In genomic region chr20:37317316-37317715, GRCh38 we compare ENCODE assay signal across 20 cellular contexts. TPM values are rescaled to one million over a fixed set of nuclear protein-coding genes. Genes with fewer than 3 reads are reported as not detected.
DNase-seq lines count a peak whose midpoint lies in the region; ATAC-seq, FAIRE-seq and TF ChIP-seq lines count a peak whose summit lies in the region.
"Had no signal": no experiment of that assay in that cellular context is flagged by ENCODE, and none has a peak within 500 bp of the region (broad histone marks: within the 10 kb centered on the region; RNA-seq: fewer than 3 reads in every experiment).

No MANE protein-coding gene starts in this region.

- POLR2A ChIA-PET in OCI-LY7 (lab: Charles Lee) = interaction anchor here (1.3 kb wide), 1 partner anchor 28 kb away, joined by 3 read pairs; the partner anchor contains the start of gene MANBAL
- POLR2A ChIA-PET in H1 (lab: Charles Lee; ENCODE audit: partially characterized antibody) = interaction anchor here (0.9 to 1.2 kb wide), 3 partner anchors 12 to 61 kb away, joined by 3 read pairs; no protein-coding TSS in a partner anchor

- no peaks in the 10 kb centered on the region for H3K9me3 Mint-ChIP-seq in T-helper 2 cell treated with Interferon-gamma antibody and Interleukin-4, amounts not matched to agents 5 μg/mL and 100 μg/mL, for 36 hours
- no peaks in the 10 kb centered on the region for H3K9me3 Mint-ChIP-seq in stimulated activated effector memory CD8-positive, alpha-beta T cell treated with anti-CD3 and anti-CD28 coated beads, Interleukin-12 subunit alpha, Interleukin-12 subunit beta, amount 100 ng/mL, for 72 hours

- no peak overlapping the region for H2BK120ac ChIP-seq in H1 (replicated peaks; ENCODE audit: low read depth, low read length)

- DNase-seq in T-helper 2 cell treated with Interferon-gamma antibody and Interleukin-4, amounts not matched to agents 5 μg/mL and 100 μg/mL, for 36 hours (ENCODE audit: low spot score) = no peak
- no peak for DNase-seq in T-helper 2 cell
- no peak for DNase-seq in OCI-LY7 (ENCODE audit: low spot score)
- DNase-seq in H1 (ENCODE audit: low read depth in 1 of 2, low spot score in 2 of 2) = no peak
- no peak for DNase-seq in stimulated activated effector memory CD8-positive, alpha-beta T cell treated with anti-CD3 and anti-CD28 coated beads, Interleukin-12 subunit alpha, Interleukin-12 subunit beta, amount 100 ng/mL, for 72 hours (ENCODE audit: low spot score in 2 of 2)
- DNase-seq in WERI-Rb-1 = no peak
- no peak for DNase-seq in Right ventricle myocardium superior
- DNase-seq: DMS79 treated with DMSO at 0.1 percent for 48 hours, foreskin fibroblast, KG1, NCI-H1105 treated with DMSO at 0.1 percent for 48 hours, NCI-H82 had no signal

- H3K79me2 ChIP-seq in OCI-LY7 (ENCODE audit: insufficient read depth, low read depth, low read length) (no peaks in the 10 kb centered on the region), H1 (ENCODE audit: control insufficient read depth in 1 of 2, insufficient read depth in 2 of 2, low read length in 2 of 2) (no peaks in the 10 kb centered on the region)

- H3K9me3 ChIP-seq in OCI-LY7 (ENCODE audit: low read length) = peaks cover 4% of the 10 kb centered on the region
- no peaks in the 10 kb centered on the region for H3K9me3 ChIP-seq in H1 (ENCODE audit: insufficient read depth in 2 of 2, low read depth in 1 of 2, low read length in 1 of 2)
- no peaks in the 10 kb centered on the region for H3K9me3 ChIP-seq in WERI-Rb-1 (ENCODE audit: severe bottlenecking)

- intact Hi-C loops in OCI-LY7 (cut with micrococcal nuclease; ENCODE audit: unreplicated experiment) = loop anchor here (5.0 kb wide), 1 partner anchor 65 kb away; no protein-coding TSS in a partner anchor
- intact Hi-C loops in Right ventricle myocardium superior (cut with DNase I) = no loop called here

- no peaks in the 10 kb centered on the region for H3K23me2 ChIP-seq in H1 (ENCODE audit: low read depth, low read length)

- 0 out of 2 replicates have a peak overlapping the region, but pooled peaks have one; percentile 17 for H2BK12ac ChIP-seq in H1 (ENCODE audit: low read depth, low read length)

- TF ChIP-seq CTCF in OCI-LY7 (conservative IDR thresholded peaks at IDR 0.05; ENCODE audit: low read length) = no peak
- no peak for TF ChIP-seq CTCF in H1 (IDR thresholded peaks at IDR 0.05; ENCODE audit: control extremely low read depth in 1 of 3, insufficient read depth in 1 of 3, low read depth in 1 of 3, low read length in 3 of 3)
- no peak for TF ChIP-seq CTCF in WERI-Rb-1 (IDR thresholded peaks at IDR 0.05; ENCODE audit: low read depth, low read length)

- TF ChIP-seq EP300 in H1 (IDR thresholded peaks at IDR 0.05; ENCODE audit: borderline replicate concordance in 1 of 2, low read depth in 2 of 2, low read length in 2 of 2) = no peak

- H3K4me2 ChIP-seq in OCI-LY7 (ENCODE audit: low read length) = no peak overlapping the region
- H3K4me2 ChIP-seq in H1 (ENCODE audit: insufficient read depth in 1 of 2, low read depth in 2 of 2, low read length in 2 of 2) = no peak overlapping the region

- H2BK20ac ChIP-seq in H1 (ENCODE audit: low read length) = no peak overlapping the region

- no peaks in the 10 kb centered on the region for H3K9me2 ChIP-seq in OCI-LY7 (ENCODE audit: insufficient read depth, low read length)

- H3K79me1 ChIP-seq in H1 (ENCODE audit: low read depth, low read length) = peaks cover 3% of the 10 kb centered on the region; the same call in 1 of the 2 replicates

- no peaks in the 10 kb centered on the region for H4K20me1 ChIP-seq in OCI-LY7 (ENCODE audit: insufficient read depth, low read length)
- H4K20me1 ChIP-seq in H1 (replicated peaks in 1 of 2; ENCODE audit: control insufficient read depth in 1 of 2, insufficient read depth in 2 of 2, low read length in 2 of 2) = no peaks in the 10 kb centered on the region

- H3K27ac ChIP-seq in OCI-LY7 (ENCODE audit: low read depth, low read length, poor library complexity, severe bottlenecking) = peak overlapping the region; percentile 81
- H3K27ac ChIP-seq in H1 (ENCODE audit: low read depth, low read length) = no peak overlapping the region
- no peak overlapping the region for H3K27ac ChIP-seq in WERI-Rb-1
- H3K27ac ChIP-seq: 22Rv1, C4-2B had no signal

- WGBS in H1 (ENCODE audit: extremely low coverage in 1 of 2, insufficient coverage in 1 of 2, insufficient read length in 1 of 2, insufficient replicate concordance in 2 of 2, low coverage in 1 of 2, low lambda C conversion rate in 2 of 2, missing lambda C conversion rate in 1 of 2), 2 experiments = 83% methylated on average over 6 of the region's 6 CpGs; no CpG with 5 or more reads in 1 of the 2 experiments

- no peak overlapping the region for H3K18ac ChIP-seq in H1 (ENCODE audit: extremely low read depth, low read length)

- no peaks in the 10 kb centered on the region for H3K27me3 Mint-ChIP-seq in T-helper 2 cell treated with Interferon-gamma antibody and Interleukin-4, amounts not matched to agents 5 μg/mL and 100 μg/mL, for 36 hours (ENCODE audit: low read depth)

- H4K5ac ChIP-seq in H1 (ENCODE audit: insufficient read length, low read depth, low read length) = no peak overlapping the region

- peaks cover 21% of the 10 kb centered on the region for H3K4me1 Mint-ChIP-seq in T-helper 2 cell treated with Interferon-gamma antibody and Interleukin-4, amounts not matched to agents 5 μg/mL and 100 μg/mL, for 36 hours (ENCODE audit: low read depth)
- peaks cover 39% of the 10 kb centered on the region for H3K4me1 Mint-ChIP-seq in stimulated activated effector memory CD8-positive, alpha-beta T cell treated with anti-CD3 and anti-CD28 coated beads, Interleukin-12 subunit alpha, Interleukin-12 subunit beta, amount 100 ng/mL, for 72 hours

- no peak overlapping the region for H3K4ac ChIP-seq in H1 (replicated peaks; ENCODE audit: insufficient read length, low read depth, low read length)

- CTCF ChIA-PET in OCI-LY7 (lab: Charles Lee; ENCODE audit: unreplicated experiment) = no interaction called here
- CTCF ChIA-PET in H1 (lab: Charles Lee; ENCODE audit: partially characterized antibody) = interaction anchor here (1.1 to 2.5 kb wide), 3 partner anchors 13 to 72 kb away, joined by 3 to 11 read pairs (median 3); no protein-coding TSS in a partner anchor

- H3K4me1 ChIP-seq in OCI-LY7 (ENCODE audit: insufficient read depth, low read length, poor library complexity, severe bottlenecking) = peaks cover 39% of the 10 kb centered on the region
- H3K4me1 ChIP-seq in H1 (replicated peaks in 1 of 4; ENCODE audit: control insufficient read depth in 3 of 4, insufficient read depth in 4 of 4, low read length in 3 of 4) = peaks cover 2 to 9% (median 7%) of the 10 kb centered on the region in 4 experiments; a peak in 5 of 7 replicates

- H4K8ac ChIP-seq in H1 (ENCODE audit: extremely low read depth, insufficient read depth, low read length) = no peak overlapping the region

- no peak overlapping the region for H2BK5ac ChIP-seq in H1 (ENCODE audit: low read depth, low read length)

- H3K4me3 Mint-ChIP-seq in T-helper 2 cell treated with Interferon-gamma antibody and Interleukin-4, amounts not matched to agents 5 μg/mL and 100 μg/mL, for 36 hours = no peak overlapping the region
- no peak overlapping the region for H3K4me3 Mint-ChIP-seq in stimulated activated effector memory CD8-positive, alpha-beta T cell treated with anti-CD3 and anti-CD28 coated beads, Interleukin-12 subunit alpha, Interleukin-12 subunit beta, amount 100 ng/mL, for 72 hours

- no peak for TF ChIP-seq POLR2A in H1 (IDR thresholded peaks at IDR 0.05; ENCODE audit: control extremely low read depth in 1 of 2, low read depth in 2 of 2, low read length in 2 of 2)

- H3K27me3 ChIP-seq in H1 (replicated peaks in 1 of 4; ENCODE audit: control insufficient read depth in 3 of 4, extremely low read depth in 1 of 4, insufficient read depth in 3 of 4, low read length in 3 of 4) = no peaks in the 10 kb centered on the region
- H3K27me3 ChIP-seq in WERI-Rb-1 (ENCODE audit: insufficient read depth, low read depth, severe bottlenecking) = no peaks in the 10 kb centered on the region
- H3K27me3 ChIP-seq: cardiac muscle cell, tibial nerve had no signal

- H4K91ac ChIP-seq in H1 (replicated peaks; ENCODE audit: insufficient read length, low read length) = no peak overlapping the region

- no TSS peak for BruUV-seq in OCI-LY7 (replicated peaks; lab: Mats Ljungman, UMichigan)

- H3K36me3 Mint-ChIP-seq in T-helper 2 cell treated with Interferon-gamma antibody and Interleukin-4, amounts not matched to agents 5 μg/mL and 100 μg/mL, for 36 hours (ENCODE audit: low read depth) = peaks cover 20% of the 10 kb centered on the region
- peaks cover 16% of the 10 kb centered on the region for H3K36me3 Mint-ChIP-seq in stimulated activated effector memory CD8-positive, alpha-beta T cell treated with anti-CD3 and anti-CD28 coated beads, Interleukin-12 subunit alpha, Interleukin-12 subunit beta, amount 100 ng/mL, for 72 hours

- no peak overlapping the region for H3K56ac ChIP-seq in H1 (replicated peaks; ENCODE audit: insufficient read length, low read depth, low read length)

- no peak overlapping the region for H3K14ac ChIP-seq in H1 (ENCODE audit: insufficient read length)

- H2AK5ac ChIP-seq in H1 (ENCODE audit: low read depth, low read length) = no peak overlapping the region

- H3K36me3 ChIP-seq in OCI-LY7 (ENCODE audit: insufficient read depth, low read length) (peaks cover 14% of the 10 kb centered on the region; the same call in 1 of the 2 replicates), H1 (ENCODE audit: control insufficient read depth in 2 of 4, insufficient read depth in 4 of 4, low read length in 3 of 4) (peaks cover 0 to 5% (median under 1%) of the 10 kb centered on the region in 4 experiments; a peak in 3 of 8 replicates), WERI-Rb-1 (peaks cover 6% of the 10 kb centered on the region)
- H3K36me3 ChIP-seq: cardiac muscle cell had no signal

- H3K23ac ChIP-seq in H1 (ENCODE audit: insufficient read length) = no peak overlapping the region

- FAIRE-seq in H1 (lab: Jason Lieb, UNC) = no peak

- TF ChIP-seq RAD21 in H1 (IDR thresholded peaks at IDR 0.05 in 1 of 2, conservative IDR thresholded peaks at IDR 0.05 in 1 of 2; ENCODE audit: low read depth in 2 of 2, low read length in 2 of 2) = no peak

- no peak for ATAC-seq in stimulated activated effector memory CD8-positive, alpha-beta T cell treated with anti-CD3 and anti-CD28 coated beads, Interleukin-12 subunit alpha, Interleukin-12 subunit beta, amount 100 ng/mL, for 72 hours
- ATAC-seq in GM21423 (IDR thresholded peaks at IDR 0.05; ENCODE audit: unreplicated experiment) = no peak
- no peak for ATAC-seq in Right ventricle myocardium superior (ENCODE audit: poor library complexity)
- ATAC-seq: left lobe of liver had no signal

- H3K4me3 ChIP-seq in OCI-LY7 (ENCODE audit: low read depth, low read length, poor library complexity, severe bottlenecking) (no peak overlapping the region), H1 (ENCODE audit: extremely low read depth in 1 of 4, insufficient read depth in 2 of 4, low read depth in 3 of 4, low read length in 4 of 4) (no peak overlapping the region), WERI-Rb-1 (ENCODE audit: low read depth, low read length) (no peak overlapping the region)
- H3K4me3 ChIP-seq: cardiac muscle cell, tibial nerve had no signal

- no peak overlapping the region for H2BK15ac ChIP-seq in H1 (ENCODE audit: low read length)

- no peak overlapping the region for H2AFZ ChIP-seq in OCI-LY7 (ENCODE audit: low read length)
- no peak overlapping the region for H2AFZ ChIP-seq in H1 (ENCODE audit: low read length)

- H3K27ac Mint-ChIP-seq in T-helper 2 cell treated with Interferon-gamma antibody and Interleukin-4, amounts not matched to agents 5 μg/mL and 100 μg/mL, for 36 hours = peak overlapping the region; percentile 39
- peak overlapping the region; percentile 78 for H3K27ac Mint-ChIP-seq in stimulated activated effector memory CD8-positive, alpha-beta T cell treated with anti-CD3 and anti-CD28 coated beads, Interleukin-12 subunit alpha, Interleukin-12 subunit beta, amount 100 ng/mL, for 72 hours

- H3K9ac ChIP-seq in H1 (replicated peaks in 1 of 4; ENCODE audit: extremely low read depth in 1 of 4, low read depth in 3 of 4, low read length in 3 of 4) = no peak overlapping the region

RNA-seq across cellular contexts. Expression of gene MANBAL, which starts 27.9 kb away (rescaled TPM):
- 2.7 and 5.7 TPM in 2 replicates for total RNA-seq in OCI-LY7 (2014; rRNA removed; shearing (Covaris generic))
- total RNA-seq in OCI-LY7 (2022) (12.7 and 13.0 TPM in 2 replicates), Right ventricle myocardium superior (18.6 TPM)
- total RNA-seq in H1 (2021; fragmentation: NEBNext Ultra II Directional; extraction: Animal tissue kit (Norgen Biotek cat#: 25700)) = 42.8 and 44.4 TPM in 2 replicates
- polyA plus RNA-seq in H1 (2011; rRNA removed) = 120 and 140 TPM in 2 replicates
- 98.6 TPM for polyA plus RNA-seq in H1 (2011; cell fraction: cytosol; rRNA removed)
- polyA plus RNA-seq in H1 (2011; cell fraction: nucleus; rRNA removed) = 64.4 TPM
- polyA plus RNA-seq in H1 (2012, experiment 1 of 2) = 60.6 to 68.4 TPM (median 64.0 TPM) in 4 replicates
- 70.1 TPM for polyA plus RNA-seq in H1 (2012, experiment 2 of 2)
- 48.6 TPM for polyA plus RNA-seq in H1 (2013, experiment 1 of 2)
- polyA plus RNA-seq in H1 (2013, experiment 2 of 2) = 56.1 TPM
- 46.6 and 52.2 TPM in 2 replicates for polyA minus RNA-seq in H1 (2011; rRNA and poly(A)+ RNA removed)
- 22.8 TPM for polyA minus RNA-seq in H1 (2011; cell fraction: cytosol; rRNA and poly(A)+ RNA removed)
- 16.5 TPM for polyA minus RNA-seq in H1 (2011; cell fraction: nucleus; rRNA and poly(A)+ RNA removed)

RNA-seq across cellular contexts. Expression of gene SRC, which starts 28.6 kb away (rescaled TPM):
- total RNA-seq in OCI-LY7 (2014; rRNA removed; shearing (Covaris generic)) = 0.18 and 3.7 TPM in 2 replicates
- total RNA-seq in OCI-LY7 (2022) (0.72 and 0.89 TPM in 2 replicates), Right ventricle myocardium superior (6.7 TPM)
- total RNA-seq in H1 (2021; fragmentation: NEBNext Ultra II Directional; extraction: Animal tissue kit (Norgen Biotek cat#: 25700)) = 28.8 and 29.8 TPM in 2 replicates
- polyA plus RNA-seq in H1 (2011; rRNA removed) = 27.6 and 35.4 TPM in 2 replicates
- polyA plus RNA-seq in H1 (2011; cell fraction: cytosol; rRNA removed) = 25.1 TPM
- polyA plus RNA-seq in H1 (2011; cell fraction: nucleus; rRNA removed) = 100 TPM
- 19.4 to 31.2 TPM (median 26.5 TPM) in 4 replicates for polyA plus RNA-seq in H1 (2012, experiment 1 of 2)
- 20.4 TPM for polyA plus RNA-seq in H1 (2012, experiment 2 of 2)
- polyA plus RNA-seq in H1 (2013, experiment 1 of 2) = 17.9 TPM
- 15.1 TPM for polyA plus RNA-seq in H1 (2013, experiment 2 of 2)
- 28.2 and 38.4 TPM in 2 replicates for polyA minus RNA-seq in H1 (2011; rRNA and poly(A)+ RNA removed)
- polyA minus RNA-seq in H1 (2011; cell fraction: cytosol; rRNA and poly(A)+ RNA removed) = 28.6 TPM
- polyA minus RNA-seq in H1 (2011; cell fraction: nucleus; rRNA and poly(A)+ RNA removed) = 41.9 TPM

RNA-seq across cellular contexts. Expression of gene GHRH, which starts 55.7 kb away (rescaled TPM):
- not detected in 2 replicates for total RNA-seq in OCI-LY7 (2014; rRNA removed; shearing (Covaris generic))
- total RNA-seq in OCI-LY7 (2022) (not detected in 2 replicates), Right ventricle myocardium superior (0.97 TPM)
- not detected in 2 replicates for total RNA-seq in H1 (2021; fragmentation: NEBNext Ultra II Directional; extraction: Animal tissue kit (Norgen Biotek cat#: 25700))
- not detected in 2 replicates for polyA plus RNA-seq in H1 (2011; rRNA removed)
- not detected for polyA plus RNA-seq in H1 (2011; cell fraction: cytosol; rRNA removed)
- not detected for polyA plus RNA-seq in H1 (2011; cell fraction: nucleus; rRNA removed)
- not detected in 4 replicates for polyA plus RNA-seq in H1 (2012, experiment 1 of 2)
- not detected for polyA plus RNA-seq in H1 (2012, experiment 2 of 2)
- not detected for polyA plus RNA-seq in H1 (2013, experiment 1 of 2)
- not detected for polyA plus RNA-seq in H1 (2013, experiment 2 of 2)
- not detected in 2 replicates for polyA minus RNA-seq in H1 (2011; rRNA and poly(A)+ RNA removed)
- polyA minus RNA-seq in H1 (2011; cell fraction: cytosol; rRNA and poly(A)+ RNA removed) = not detected
- polyA minus RNA-seq in H1 (2011; cell fraction: nucleus; rRNA and poly(A)+ RNA removed) = not detected
- total RNA-seq: left lobe of liver, skeletal muscle tissue, tibial nerve had no signal
- polyA plus RNA-seq: adipose tissue had no signal
